ENCODE assay signal across 23 cellular contexts in genomic region chr16:7688811-7689210, GRCh38.
"Had no signal": no experiment of that assay in that cellular context is flagged by ENCODE, and none has a peak within 500 bp of the region (broad histone marks: within the 10 kb centered on the region; RNA-seq: fewer than 3 reads in every experiment).

No MANE protein-coding gene starts in this region.

- H3K36me3 ChIP-seq: SJSA1 had no signal

- ATAC-seq: HepG2, Panc1, PC-3 had no signal

- DNase-seq: IMR-90; Kasumi-1; KG1; MM.1S; NCI-H1105; NCI-H1417; NCI-H146; NCI-H1694 treated with DMSO at 0.1 percent for 48 hours; NCI-H1930; NCI-H2081; NCI-H2107; NCI-H2227 treated with DMSO at 0.1 percent for 48 hours; NCI-H524; NCI-H526 treated with DMSO at 0.1 percent for 48 hours; NCI-H748 treated with DMSO at 0.1 percent for 48 hours; NK-92 treated with Interleukin-12 subunit alpha and Interleukin-12 subunit beta, amount 100 ng/mL, for 24 hours; PC-3; SIG-M5 had no signal

- H3K27me3 ChIP-seq: SJSA1 had no signal

- H3K4me1 ChIP-seq: SJSA1 had no signal

- H3K4me3 ChIP-seq: SJSA1, SK-N-MC had no signal

- H3K27ac ChIP-seq: RWPE1, SJSA1, SK-N-MC had no signal
